In genomic region chr20:62791301-62792181, GRCh38 we compare ENCODE assay signal across 9 cellular contexts. TPM values are rescaled to one million over a fixed set of nuclear protein-coding genes. Genes with fewer than 3 reads are reported as not detected.
DNase-seq lines count a peak whose midpoint lies in the region; ATAC-seq and FAIRE-seq lines count a peak whose summit lies in the region.
"Had no signal": no experiment of that assay in that cellular context is flagged by ENCODE, and none has a peak within 500 bp of the region (broad histone marks: within the 10 kb centered on the region; RNA-seq: fewer than 3 reads in every experiment).

No MANE protein-coding gene starts in this region.

- no peaks in the 10 kb centered on the region for H3K36me3 ChIP-seq in SK-N-MC (ENCODE audit: insufficient read depth, low read length)

- H3K27ac ChIP-seq in SK-N-MC, result no peak overlapping the region

- DNase-seq in GM04504 (ENCODE audit: low read depth), result peak; percentile 74
- DNase-seq in NCI-H1105 treated with DMSO at 0.1 percent for 48 hours (lab: John Stamatoyannopoulos, UW), result peak; percentile 89
- peak; percentile 84 for DNase-seq in SK-N-MC (ENCODE audit: low read depth, low spot score)
- DNase-seq in activated naive CD4-positive, alpha-beta T cell treated with anti-CD3 and anti-CD28 coated beads for 36 hours, result peak; percentile 88
- DNase-seq in glomerular endothelial cell (ENCODE audit: extremely low read depth, low read depth, low spot score), result peak; percentile 77
- DNase-seq in pons (ENCODE audit: low spot score), result peak; percentile 95
- DNase-seq in urothelium cell line (ENCODE audit: low spot score), result peak; percentile 91

- no peak for FAIRE-seq in urothelium cell line (lab: Jason Lieb, UNC)

- no peak for ATAC-seq in GM21723 (IDR thresholded peaks at IDR 0.05; ENCODE audit: unreplicated experiment)

- no peaks in the 10 kb centered on the region for H3K36me3 Mint-ChIP-seq in activated naive CD4-positive, alpha-beta T cell treated with anti-CD3 and anti-CD28 coated beads for 36 hours (ENCODE audit: low read depth)

- no peak overlapping the region for H3K9ac ChIP-seq in SK-N-MC (ENCODE audit: insufficient read length)

- peaks cover 17% of the 10 kb centered on the region for H3K4me1 Mint-ChIP-seq in activated naive CD4-positive, alpha-beta T cell treated with anti-CD3 and anti-CD28 coated beads for 36 hours (ENCODE audit: low read depth)

- CTCF ChIA-PET in activated naive CD4-positive, alpha-beta T cell treated with anti-CD3 and anti-CD28 coated beads for 36 hours (lab: Charles Lee), result interaction anchor here (0.6 to 3.3 kb wide), 26 partner anchors 10 to 382 kb away, joined by 3 to 14 read pairs (median 4); no protein-coding TSS in a partner anchor

- H3K4me3 ChIP-seq in SK-N-MC, result peak overlapping the region; percentile 62

- intact Hi-C loops in activated naive CD4-positive, alpha-beta T cell treated with anti-CD3 and anti-CD28 coated beads for 36 hours (cut with micrococcal nuclease), result loop anchor here (1.0 to 5.0 kb wide), 6 partner anchors 69 to 291 kb away; no protein-coding TSS in a partner anchor

- H3K4me3 Mint-ChIP-seq in activated naive CD4-positive, alpha-beta T cell treated with anti-CD3 and anti-CD28 coated beads for 36 hours, result no peak overlapping the region

- no peaks in the 10 kb centered on the region for H3K9me3 Mint-ChIP-seq in activated naive CD4-positive, alpha-beta T cell treated with anti-CD3 and anti-CD28 coated beads for 36 hours

- no peaks in the 10 kb centered on the region for H3K9me3 ChIP-seq in SK-N-MC (ENCODE audit: low read depth, low read length)

- no peaks in the 10 kb centered on the region for H3K27me3 Mint-ChIP-seq in activated naive CD4-positive, alpha-beta T cell treated with anti-CD3 and anti-CD28 coated beads for 36 hours (ENCODE audit: low read depth)

- no peak overlapping the region for H3K27ac Mint-ChIP-seq in activated naive CD4-positive, alpha-beta T cell treated with anti-CD3 and anti-CD28 coated beads for 36 hours

RNA-seq across cellular contexts. Expression of gene MRGBP, which starts 4.7 kb away (rescaled TPM):
- total RNA-seq in activated naive CD4-positive, alpha-beta T cell treated with anti-CD3 and anti-CD28 coated beads for 36 hours, result 1 to 10 TPM; 7.3 to 8.0 TPM
- 15.9 and 19.4 TPM in 2 replicates for total RNA-seq in glomerular endothelial cell

RNA-seq across cellular contexts. Expression of gene OGFR, which starts 13.1 kb away (rescaled TPM):
- 10 to 100 TPM; 23.7 to 24.6 TPM for total RNA-seq in activated naive CD4-positive, alpha-beta T cell treated with anti-CD3 and anti-CD28 coated beads for 36 hours
- total RNA-seq in glomerular endothelial cell, result 72.3 and 79.7 TPM in 2 replicates

RNA-seq across cellular contexts. Expression of gene COL9A3, which starts 25.3 kb away (rescaled TPM):
- total RNA-seq in activated naive CD4-positive, alpha-beta T cell treated with anti-CD3 and anti-CD28 coated beads for 36 hours, result not detected
- 1.3 and 1.8 TPM in 2 replicates for total RNA-seq in glomerular endothelial cell
- total RNA-seq: mononuclear cell had no signal
